24 cellular contexts compared by ENCODE assay signal in the genomic region with DNA sequence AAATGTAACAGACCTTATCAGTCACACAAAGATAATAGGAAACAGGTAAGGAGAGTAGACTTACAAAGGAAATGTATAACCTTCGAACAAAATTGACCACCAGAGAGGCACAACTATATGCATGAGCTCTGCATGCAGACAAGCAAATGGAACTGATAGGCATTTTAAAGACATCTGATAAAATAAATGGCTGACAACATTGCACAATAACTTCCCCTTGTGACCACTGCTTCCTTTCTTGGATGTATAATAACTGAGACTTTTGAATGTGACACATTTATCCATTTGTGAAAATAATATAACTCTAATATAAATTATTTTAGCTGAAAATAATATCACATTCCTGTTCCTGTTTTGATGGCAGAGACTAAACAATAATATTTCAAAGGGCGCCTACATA.
"Had no signal": no experiment of that assay in that cellular context is flagged by ENCODE, and none has a peak within 500 bp of the region (broad histone marks: within the 10 kb centered on the region; RNA-seq: fewer than 3 reads in every experiment).

No MANE protein-coding gene starts in this region.

- ATAC-seq: Right ventricle myocardium inferior, SK-N-SH treated with all-trans-retinoic acid at 6 μM for 48 hours had no signal

- H3K9me3 ChIP-seq: Peyer's patch, SJCRH30 had no signal

- H3K4me3 ChIP-seq: PC-9, Peyer's patch, SJCRH30 had no signal

- H3K4me2 ChIP-seq: PC-9 had no signal

- H3K27ac ChIP-seq: HL-60, PC-9, Peyer's patch, SJCRH30 had no signal

- H3K36me3 ChIP-seq: Peyer's patch, SJCRH30 had no signal

- H2AFZ ChIP-seq: PC-9 had no signal

- H3K4me1 ChIP-seq: Peyer's patch, SJCRH30 had no signal

- DNase-seq: Karpas-422; KG1; MM.1S; NCI-H1092 treated with DMSO at 0.1 percent for 48 hours; NCI-H1436; NCI-H187; NCI-H2029; NCI-H2081 treated with DMSO at 0.1 percent for 48 hours; NCI-H2171; NCI-H226; NCI-H446; NCI-H510A; NCI-H524 treated with DMSO at 0.1 percent for 48 hours; NCI-H69; NCI-H774; NK-92 treated with Interleukin-12 subunit alpha and Interleukin-12 subunit beta, amount 100 ng/mL, for 24 hours; PC-9; Peyer's patch; SHP77 treated with DMSO at 0.1 percent for 48 hours; SJCRH30; T-helper 1 cell had no signal

- H3K27me3 ChIP-seq: Peyer's patch, SJCRH30 had no signal
